19 cellular contexts compared by ENCODE assay signal in the genomic region with DNA sequence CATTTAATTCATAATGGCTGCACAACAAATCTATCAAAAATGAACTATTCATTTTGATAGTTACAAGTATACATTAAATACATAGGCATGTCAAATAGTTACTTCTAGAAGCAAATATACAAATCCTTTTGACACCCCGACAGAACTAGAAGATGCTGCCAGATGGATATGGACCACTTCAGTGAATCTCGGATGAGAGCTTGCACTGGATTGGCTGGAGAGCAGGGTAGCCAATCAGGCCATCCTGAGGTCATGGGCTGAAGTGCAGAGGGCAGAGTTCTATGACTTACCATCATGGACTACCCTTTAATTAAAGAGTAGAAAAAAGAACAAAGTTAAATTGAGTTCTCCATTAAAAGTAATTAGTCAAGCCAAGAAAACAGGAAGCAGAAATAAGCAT. TPM values are rescaled to one million over a fixed set of nuclear protein-coding genes. Genes with fewer than 3 reads are reported as not detected.
DNase-seq lines count a peak whose midpoint lies in the region; ATAC-seq, FAIRE-seq and TF ChIP-seq lines count a peak whose summit lies in the region.
"Had no signal": no experiment of that assay in that cellular context is flagged by ENCODE, and none has a peak within 500 bp of the region (broad histone marks: within the 10 kb centered on the region; RNA-seq: fewer than 3 reads in every experiment).

No MANE protein-coding gene starts in this region.

- H3K27me3 Mint-ChIP-seq in activated CD4-positive, alpha-beta T cell treated with anti-CD3 and anti-CD28 coated beads for 36 hours, result no peaks in the 10 kb centered on the region
- H3K27me3 Mint-ChIP-seq in activated CD4-positive, alpha-beta T cell treated with anti-CD3 and anti-CD28 coated beads, Interleukin-2, amount 10 ng/mL, durations not matched to agents 7 days and 5 days, result no peaks in the 10 kb centered on the region
- H3K27me3 Mint-ChIP-seq in HFFc6 (ENCODE audit: insufficient read depth) (peaks cover 4% of the 10 kb centered on the region), astrocyte (ENCODE audit: low read depth, unreplicated experiment) (no peaks in the 10 kb centered on the region)
- H3K27me3 Mint-ChIP-seq in naive thymus-derived CD4-positive, alpha-beta T cell, result no peaks in the 10 kb centered on the region

- peaks cover 70% of the 10 kb centered on the region for H3K4me1 Mint-ChIP-seq in activated CD4-positive, alpha-beta T cell treated with anti-CD3 and anti-CD28 coated beads for 36 hours
- peaks cover 66% of the 10 kb centered on the region for H3K4me1 Mint-ChIP-seq in activated CD4-positive, alpha-beta T cell treated with anti-CD3 and anti-CD28 coated beads, Interleukin-2, amount 10 ng/mL, durations not matched to agents 7 days and 5 days
- H3K4me1 Mint-ChIP-seq in HFFc6 (ENCODE audit: low read depth), result peaks cover 51% of the 10 kb centered on the region
- peaks cover 28% of the 10 kb centered on the region for H3K4me1 Mint-ChIP-seq in astrocyte (ENCODE audit: low read depth, unreplicated experiment)
- peaks cover 24 to 64% (median 55%) of the 10 kb centered on the region in 7 donors for H3K4me1 Mint-ChIP-seq in naive thymus-derived CD4-positive, alpha-beta T cell

- POLR2A ChIA-PET in activated CD4-positive, alpha-beta T cell treated with anti-CD3 and anti-CD28 coated beads for 36 hours (lab: Charles Lee), result no interaction called here
- POLR2A ChIA-PET in activated CD4-positive, alpha-beta T cell treated with anti-CD3 and anti-CD28 coated beads, Interleukin-2, amount 10 ng/mL, durations not matched to agents 7 days and 5 days (lab: Charles Lee), result no interaction called here
- POLR2A ChIA-PET in naive thymus-derived CD4-positive, alpha-beta T cell (lab: Charles Lee), result interaction anchor here (3.6 to 4.1 kb wide), 2 partner anchors 8 to 23 kb away, joined by 23 to 36 read pairs; partner anchors contain the start of gene CCNL1

- H3K9me3 ChIP-seq in astrocyte (ENCODE audit: insufficient read depth, low read depth, low read length) (no peaks in the 10 kb centered on the region), breast epithelium (no peaks in the 10 kb centered on the region)
- no peaks in the 10 kb centered on the region for H3K9me3 ChIP-seq in naive thymus-derived CD4-positive, alpha-beta T cell (ENCODE audit: control insufficient read depth in 2 of 3, low read length in 3 of 3)
- H3K9me3 ChIP-seq: heart left ventricle had no signal

- TF ChIP-seq CTCF in HFFc6 (IDR thresholded peaks at IDR 0.05) (no peak), astrocyte (IDR thresholded peaks at IDR 0.05; ENCODE audit: insufficient read depth, low read depth, low read length) (no peak), breast epithelium (IDR thresholded peaks at IDR 0.05) (no peak)

- intact Hi-C loops in activated CD4-positive, alpha-beta T cell treated with anti-CD3 and anti-CD28 coated beads for 36 hours (cut with DNase I, micrococcal nuclease), result no loop called here
- intact Hi-C loops in naive thymus-derived CD4-positive, alpha-beta T cell (cut with micrococcal nuclease), result loop anchor here in 1 of 2 donors (1.0 kb wide), 1 partner anchor 8 kb away; no protein-coding TSS in a partner anchor
- intact Hi-C loops in breast epithelium (cut with DNase I; ENCODE audit: low total_unique reads), result no loop called here

- TF ChIP-seq POLR2A in breast epithelium (IDR thresholded peaks at IDR 0.05), result no peak

- ATAC-seq in activated CD4-positive, alpha-beta T cell treated with anti-CD3 and anti-CD28 coated beads for 36 hours, result peak; percentile 27
- ATAC-seq in naive thymus-derived CD4-positive, alpha-beta T cell, result no peak
- ATAC-seq: heart left ventricle had no signal

- H3K27ac ChIP-seq in astrocyte (ENCODE audit: low read depth, low read length) (no peak overlapping the region), breast epithelium (no peak overlapping the region)
- no peak overlapping the region for H3K27ac ChIP-seq in naive thymus-derived CD4-positive, alpha-beta T cell (ENCODE audit: low read depth, low read length)
- H3K27ac ChIP-seq: heart left ventricle had no signal

- H3K4me1 ChIP-seq in astrocyte (ENCODE audit: insufficient read depth, low read length), result peaks cover 19% of the 10 kb centered on the region
- peaks cover 22 to 34% of the 10 kb centered on the region in 2 donors for H3K4me1 ChIP-seq in naive thymus-derived CD4-positive, alpha-beta T cell (ENCODE audit: control insufficient read depth in 2 of 2, insufficient read depth in 2 of 2, low read length in 2 of 2)
- H3K4me1 ChIP-seq in breast epithelium, result peaks cover 0 to 29% of the 10 kb centered on the region in 2 donors

- no peak overlapping the region for H3K9ac ChIP-seq in astrocyte (ENCODE audit: low read length)

- peaks cover 86% of the 10 kb centered on the region for H3K36me3 Mint-ChIP-seq in activated CD4-positive, alpha-beta T cell treated with anti-CD3 and anti-CD28 coated beads for 36 hours (ENCODE audit: low read depth)
- peaks cover 85% of the 10 kb centered on the region for H3K36me3 Mint-ChIP-seq in activated CD4-positive, alpha-beta T cell treated with anti-CD3 and anti-CD28 coated beads, Interleukin-2, amount 10 ng/mL, durations not matched to agents 7 days and 5 days (ENCODE audit: low read depth)
- H3K36me3 Mint-ChIP-seq in HFFc6 (ENCODE audit: low read depth) (peaks cover 74% of the 10 kb centered on the region), astrocyte (ENCODE audit: low read depth, unreplicated experiment) (peaks cover 13% of the 10 kb centered on the region)
- peaks cover 9 to 63% (median 40%) of the 10 kb centered on the region in 5 donors for H3K36me3 Mint-ChIP-seq in naive thymus-derived CD4-positive, alpha-beta T cell

- no peaks in the 10 kb centered on the region for H3K9me3 Mint-ChIP-seq in activated CD4-positive, alpha-beta T cell treated with anti-CD3 and anti-CD28 coated beads for 36 hours (ENCODE audit: low read depth)
- H3K9me3 Mint-ChIP-seq in activated CD4-positive, alpha-beta T cell treated with anti-CD3 and anti-CD28 coated beads, Interleukin-2, amount 10 ng/mL, durations not matched to agents 7 days and 5 days, result no peaks in the 10 kb centered on the region
- H3K9me3 Mint-ChIP-seq in HFFc6 (0 out of 2 replicates have a peak, but pooled peaks cover 3% of the 10 kb centered on the region), astrocyte (ENCODE audit: unreplicated experiment) (no peaks in the 10 kb centered on the region)
- no peaks in the 10 kb centered on the region for H3K9me3 Mint-ChIP-seq in naive thymus-derived CD4-positive, alpha-beta T cell
- H3K9me3 Mint-ChIP-seq: nephron progenitor cell had no signal

- H3K27me3 ChIP-seq in astrocyte (ENCODE audit: insufficient read depth, low read length), result no peaks in the 10 kb centered on the region
- no peaks in the 10 kb centered on the region for H3K27me3 ChIP-seq in naive thymus-derived CD4-positive, alpha-beta T cell (ENCODE audit: control insufficient read depth in 2 of 2, insufficient read depth in 2 of 2, low read length in 2 of 2)
- H3K27me3 ChIP-seq in breast epithelium, result no peaks in the 10 kb centered on the region
- H3K27me3 ChIP-seq: heart left ventricle had no signal

- no peak for DNase-seq in activated CD4-positive, alpha-beta T cell treated with anti-CD3 and anti-CD28 coated beads for 36 hours
- no peak for DNase-seq in activated CD4-positive, alpha-beta T cell treated with anti-CD3 and anti-CD28 coated beads, Interleukin-2, amount 10 ng/mL, durations not matched to agents 7 days and 5 days
- DNase-seq in HFFc6 (no peak), astrocyte (ENCODE audit: low read depth) (no peak), T-helper 1 cell (no peak), foreskin melanocyte (no peak), breast epithelium (ENCODE audit: low spot score in 2 of 2) (no peak)
- DNase-seq in naive thymus-derived CD4-positive, alpha-beta T cell, result no peak
- DNase-seq: activated CD8-positive, alpha-beta memory T cell treated with anti-CD3 and anti-CD28 coated beads, Interleukin-2, amount 50 U/mL, for 4 hours; heart left ventricle; NCI-H1436; NCI-H2227 treated with DMSO at 0.1 percent for 48 hours; nephron progenitor cell; SHP77 treated with DMSO at 0.1 percent for 48 hours; stimulated activated naive CD4-positive, alpha-beta T cell treated with Interleukin-2 at 50 U/mL for 16 hours; T-helper 2 cell had no signal

- H3K4me3 Mint-ChIP-seq in activated CD4-positive, alpha-beta T cell treated with anti-CD3 and anti-CD28 coated beads for 36 hours, result no peak overlapping the region
- H3K4me3 Mint-ChIP-seq in activated CD4-positive, alpha-beta T cell treated with anti-CD3 and anti-CD28 coated beads, Interleukin-2, amount 10 ng/mL, durations not matched to agents 7 days and 5 days, result no peak overlapping the region
- no peak overlapping the region for H3K4me3 Mint-ChIP-seq in HFFc6
- peak overlapping the region; percentile 45 for H3K4me3 Mint-ChIP-seq in astrocyte (ENCODE audit: unreplicated experiment)
- no peak overlapping the region for H3K4me3 Mint-ChIP-seq in naive thymus-derived CD4-positive, alpha-beta T cell
- H3K4me3 Mint-ChIP-seq: nephron progenitor cell had no signal

- H3K4me3 ChIP-seq in astrocyte (ENCODE audit: insufficient read depth, low read depth, low read length) (no peak overlapping the region), breast epithelium (no peak overlapping the region)
- H3K4me3 ChIP-seq in naive thymus-derived CD4-positive, alpha-beta T cell (ENCODE audit: low read length), result no peak overlapping the region
- H3K4me3 ChIP-seq: heart left ventricle, lung had no signal

- peaks cover 51% of the 10 kb centered on the region for H3K79me2 ChIP-seq in astrocyte (ENCODE audit: insufficient read depth, low read length)

- H3K36me3 ChIP-seq in astrocyte (ENCODE audit: insufficient read depth, low read length) (peaks cover 98% of the 10 kb centered on the region), breast epithelium (peaks cover 36% of the 10 kb centered on the region)
- peaks cover 59 to 78% (median 71%) of the 10 kb centered on the region in 3 experiments for H3K36me3 ChIP-seq in naive thymus-derived CD4-positive, alpha-beta T cell (ENCODE audit: control insufficient read depth in 2 of 3, insufficient read depth in 3 of 3, low read length in 3 of 3)

- no peak overlapping the region for H3K4me2 ChIP-seq in astrocyte (ENCODE audit: low read length)

- no peak for FAIRE-seq in astrocyte (lab: Jason Lieb, UNC)
- FAIRE-seq: A204.1, GM19239 had no signal

- H2AFZ ChIP-seq in astrocyte (ENCODE audit: low read depth, low read length), result no peak overlapping the region

- CTCF ChIA-PET in activated CD4-positive, alpha-beta T cell treated with anti-CD3 and anti-CD28 coated beads for 36 hours (lab: Charles Lee), result interaction anchor here (0.9 to 1.4 kb wide), 2 partner anchors 21 to 30 kb away, joined by 3 to 5 read pairs; no protein-coding TSS in a partner anchor
- CTCF ChIA-PET in activated CD4-positive, alpha-beta T cell treated with anti-CD3 and anti-CD28 coated beads, Interleukin-2, amount 10 ng/mL, durations not matched to agents 7 days and 5 days (lab: Charles Lee), result interaction anchor here (5.8 kb wide), 1 partner anchor 14 kb away, joined by 25 read pairs; no protein-coding TSS in a partner anchor
- CTCF ChIA-PET in naive thymus-derived CD4-positive, alpha-beta T cell (lab: Charles Lee), result no interaction called here

- peaks cover 91% of the 10 kb centered on the region for H4K20me1 ChIP-seq in astrocyte (ENCODE audit: insufficient read depth, low read length)

- H3K27ac Mint-ChIP-seq in activated CD4-positive, alpha-beta T cell treated with anti-CD3 and anti-CD28 coated beads for 36 hours, result peak overlapping the region; percentile 44
- no peak overlapping the region for H3K27ac Mint-ChIP-seq in activated CD4-positive, alpha-beta T cell treated with anti-CD3 and anti-CD28 coated beads, Interleukin-2, amount 10 ng/mL, durations not matched to agents 7 days and 5 days
- H3K27ac Mint-ChIP-seq in HFFc6 (peak overlapping the region; percentile 54), astrocyte (ENCODE audit: unreplicated experiment) (no peak overlapping the region)
- peak overlapping the region in 6 of 9 donors; percentile 2 to 71 (median 38) for H3K27ac Mint-ChIP-seq in naive thymus-derived CD4-positive, alpha-beta T cell
- H3K27ac Mint-ChIP-seq: nephron progenitor cell had no signal

RNA-seq across cellular contexts. Expression of gene CCNL1, which starts 8.3 kb away (rescaled TPM):
- total RNA-seq in activated CD4-positive, alpha-beta T cell treated with anti-CD3 and anti-CD28 coated beads for 36 hours, result 100 to 1,000 TPM; 163 to 215 TPM
- total RNA-seq in activated CD4-positive, alpha-beta T cell treated with anti-CD3 and anti-CD28 coated beads, Interleukin-2, amount 10 ng/mL, durations not matched to agents 7 days and 5 days, result 100 to 1,000 TPM; 220 to 258 TPM
- 10 to 100 TPM; 47.4 to 74.3 (median 65.1) TPM for total RNA-seq in HFFc6 (2021; fragmentation: NEBNext Ultra II Directional; extraction: Animal tissue kit (Norgen Biotek cat#: 25700))
- total RNA-seq in astrocyte (63.2 and 66.8 TPM in 2 replicates), breast epithelium (100 to 1,000 TPM; 270 to 573 (median 300) TPM)
- total RNA-seq in naive thymus-derived CD4-positive, alpha-beta T cell, result 1,000 to 10,000 TPM in 2 of 5 experiments, 100 to 1,000 TPM in 3; 230 to 1,170 (median 374) TPM
- 10 to 100 TPM; 65.4 to 68.3 TPM for polyA plus RNA-seq in naive thymus-derived CD4-positive, alpha-beta T cell

Comparison
In these comparisons a context has a peak if more than half of its experiments do, and no peak if none do; other contexts are left out.
1. H3K27ac Mint-ChIP-seq: peak in activated CD4-positive, alpha-beta T cell treated with anti-CD3 and anti-CD28 coated beads for 36 hours (single experiment), HFFc6 (single experiment) and naive thymus-derived CD4-positive, alpha-beta T cell (6 of 9); none in activated CD4-positive, alpha-beta T cell treated with anti-CD3 and anti-CD28 coated beads, Interleukin-2, amount 10 ng/mL, durations not matched to agents 7 days and 5 days (single experiment) and astrocyte (single experiment).